ENCODE assay signal across 8 cellular contexts in the genomic region with DNA sequence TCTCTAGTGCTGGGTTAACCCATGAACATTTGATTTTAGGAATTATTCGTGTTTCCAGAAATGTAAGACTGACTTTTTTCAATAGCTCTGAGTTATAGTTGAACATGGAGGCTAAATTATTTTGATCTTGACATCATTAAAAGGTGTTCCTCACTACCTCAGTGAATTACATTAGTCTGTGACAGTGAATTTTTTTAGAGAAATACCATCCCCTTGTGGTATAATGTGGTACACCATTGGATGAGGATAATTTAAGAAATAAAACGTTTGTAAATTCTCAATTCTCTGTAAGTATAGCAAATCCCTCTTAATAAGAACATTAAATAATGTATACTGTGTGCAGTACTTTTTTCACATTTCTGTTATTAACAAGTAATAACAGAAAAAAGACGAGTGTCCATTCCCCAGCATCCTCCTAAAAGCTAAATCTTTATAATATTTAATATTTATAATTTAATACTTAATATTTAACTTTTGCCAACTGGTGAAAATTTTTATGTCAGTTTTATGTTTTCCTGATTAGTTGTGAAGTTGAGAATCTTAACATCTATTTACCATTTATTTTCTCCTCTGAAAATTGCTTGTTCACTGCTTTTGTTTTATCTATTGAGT.
DNase-seq lines count a peak whose midpoint lies in the region; ATAC-seq and TF ChIP-seq lines count a peak whose summit lies in the region.

No MANE protein-coding gene starts in this region.

- H3K4me1 ChIP-seq in OCI-LY3 (ENCODE audit: low read length), result no peaks in the 10 kb centered on the region
- H3K4me1 ChIP-seq in upper lobe of left lung, result no peaks in the 10 kb centered on the region

- H3K79me2 ChIP-seq in OCI-LY3 (ENCODE audit: low read length), result no peaks in the 10 kb centered on the region

- peak in 1 of 2 donors; percentile 54 for ATAC-seq in upper lobe of left lung (ENCODE audit: low FRiP score in 2 of 2)
- ATAC-seq in GM18870 (IDR thresholded peaks at IDR 0.05; ENCODE audit: unreplicated experiment), result no peak
- no peak for ATAC-seq in HG02970 (IDR thresholded peaks at IDR 0.05; ENCODE audit: low FRiP score, unreplicated experiment)

- no peak overlapping the region for H2AFZ ChIP-seq in OCI-LY3 (ENCODE audit: low read depth, low read length)

- TF ChIP-seq EP300 in upper lobe of left lung (IDR thresholded peaks at IDR 0.05), result no peak

- H3K9me3 ChIP-seq in OCI-LY3 (ENCODE audit: insufficient read depth, low read length) (no peaks in the 10 kb centered on the region), upper lobe of left lung (no peaks in the 10 kb centered on the region)

- H3K27me3 ChIP-seq in OCI-LY3 (ENCODE audit: low read depth, low read length), result no peaks in the 10 kb centered on the region
- H3K27me3 ChIP-seq in upper lobe of left lung, result no peaks in the 10 kb centered on the region

- no peaks in the 10 kb centered on the region for H4K20me1 ChIP-seq in OCI-LY3 (ENCODE audit: insufficient read depth, low read length)

- H3K36me3 ChIP-seq in OCI-LY3 (replicated peaks; ENCODE audit: low read depth, low read length), result no peaks in the 10 kb centered on the region
- H3K36me3 ChIP-seq in upper lobe of left lung, result no peaks in the 10 kb centered on the region

- H3K9ac ChIP-seq in OCI-LY3 (ENCODE audit: low read length), result no peak overlapping the region

- TF ChIP-seq CTCF in GM20000 (IDR thresholded peaks at IDR 0.05; ENCODE audit: extremely low read depth, missing control alignments) (no peak), OCI-LY3 (IDR thresholded peaks at IDR 0.05; ENCODE audit: low read depth, low read length) (peak; percentile 66), upper lobe of left lung (IDR thresholded peaks at IDR 0.05) (peak in 5 of 6 experiments; percentile 27 to 52 (median 45))

- 8 to 22% methylated on average over 3 of the region's 3 CpGs for WGBS in upper lobe of left lung, 2 donors

- DNase-seq in AG08395 (ENCODE audit: low spot score) (peak; percentile 36), GM20000 (ENCODE audit: low spot score) (peak; percentile 5), fibroblast of the conjunctiva (ENCODE audit: low read depth) (peak; percentile 12), upper lobe of left lung (no peak), DMS79 (lab: John Stamatoyannopoulos, UW) (no peak)

- no peak overlapping the region for H3K4me2 ChIP-seq in OCI-LY3 (ENCODE audit: low read length)

- TF ChIP-seq POLR2A in upper lobe of left lung (IDR thresholded peaks at IDR 0.05), result no peak

- H3K4me3 ChIP-seq in OCI-LY3 (ENCODE audit: low read length), result no peak overlapping the region
- H3K4me3 ChIP-seq in upper lobe of left lung, result no peak overlapping the region

- H3K27ac ChIP-seq in OCI-LY3 (ENCODE audit: low read length) (no peak overlapping the region), upper lobe of left lung (no peak overlapping the region)

Comparison
In these comparisons a context has a peak if more than half of its experiments do, and no peak if none do; other contexts are left out.
1. DNase-seq: peak in AG08395 (single experiment), GM20000 (single experiment) and fibroblast of the conjunctiva (single experiment); none in upper lobe of left lung (0 of 2) and DMS79 (single experiment).